ENCODE assay signal across 8 cellular contexts in genomic region chr3:197711973-197712707, GRCh38. TPM values are rescaled to one million over a fixed set of nuclear protein-coding genes. Genes with fewer than 3 reads are reported as not detected.
DNase-seq lines count a peak whose midpoint lies in the region; ATAC-seq and TF ChIP-seq lines count a peak whose summit lies in the region.

No MANE protein-coding gene starts in this region.

- TF ChIP-seq CTCF in mucosa of descending colon (IDR thresholded peaks at IDR 0.05): no peak

- no peaks in the 10 kb centered on the region for H3K36me3 ChIP-seq in mucosa of descending colon (ENCODE audit: low read depth)

- ATAC-seq in GM18861 (IDR thresholded peaks at IDR 0.05; ENCODE audit: unreplicated experiment) (peak; percentile 79), HG03045 (IDR thresholded peaks at IDR 0.05; ENCODE audit: unreplicated experiment) (peak; percentile 91), mucosa of descending colon (peak; percentile 97)

- H3K9me3 ChIP-seq in mucosa of descending colon: no peaks in the 10 kb centered on the region

- H3K4me1 ChIP-seq in mucosa of descending colon (ENCODE audit: low read depth): no peaks in the 10 kb centered on the region

- DNase-seq in NOMO-1 treated with dmso at 0.1 percent for 144 hours (lab: John Stamatoyannopoulos, UW; ENCODE audit: unreplicated experiment): peak; percentile 94
- peak; percentile 84 for DNase-seq in activated CD8-positive, alpha-beta memory T cell treated with anti-CD3 and anti-CD28 coated beads, Interleukin-2, amount 50 U/mL, for 48 hours
- peak; percentile 45 for DNase-seq in epidermal melanocyte (ENCODE audit: insufficient read length, low spot score)
- peak; percentile 65 to 84 (median 80) for DNase-seq in mucosa of descending colon
- DNase-seq in stimulated activated CD8-positive, alpha-beta memory T cell treated with anti-CD3 and anti-CD28 coated beads, Interleukin-2, amount 100 ng/mL, for 1 hour (ENCODE audit: low read depth in 2 of 2): peak; percentile 67 to 69
- DNase-seq in NCI-H146 (lab: John Stamatoyannopoulos, UW): no peak

- H3K4me3 ChIP-seq in mucosa of descending colon: no peak overlapping the region

- intact Hi-C loops in mucosa of descending colon (cut with DNase I, micrococcal nuclease): no loop called here

RNA-seq across cellular contexts. Expression of gene RUBCN, which starts 24.6 kb away (rescaled TPM):
- total RNA-seq in mucosa of descending colon: 10 to 100 TPM; 18.8 to 27.6 (median 23.5) TPM

RNA-seq across cellular contexts. Expression of gene FYTTD1, which starts 37.5 kb away (rescaled TPM):
- 10 to 100 TPM; 25.1 to 67.2 (median 30.6) TPM for total RNA-seq in mucosa of descending colon
